20 cellular contexts compared by ENCODE assay signal in the genomic region with DNA sequence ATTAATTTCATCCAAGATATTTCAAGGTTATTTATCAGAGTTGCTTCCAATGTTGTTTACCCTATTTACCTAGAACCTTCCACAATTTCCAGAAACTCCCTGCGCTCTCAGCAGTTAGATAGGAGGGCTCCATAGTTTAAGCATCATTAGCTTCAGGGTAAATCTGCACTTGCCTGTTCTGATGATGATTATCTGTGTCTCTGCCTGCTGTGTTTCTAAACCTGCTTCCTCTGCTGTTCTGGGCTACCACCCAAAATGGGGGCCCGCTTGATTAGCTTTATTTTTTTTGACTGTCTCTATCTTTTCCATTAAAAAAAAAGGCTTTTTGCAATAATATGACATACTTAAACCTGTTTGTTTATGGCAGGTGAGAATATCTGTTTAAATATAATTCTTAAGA.
"Had no signal": no experiment of that assay in that cellular context is flagged by ENCODE, and none has a peak within 500 bp of the region (broad histone marks: within the 10 kb centered on the region; RNA-seq: fewer than 3 reads in every experiment).

No MANE protein-coding gene starts in this region.

- H3K4me1 ChIP-seq: esophagus muscularis mucosa, gastrocnemius medialis, heart right ventricle, left lung, lower lobe of right lung had no signal

- H3K4me3 ChIP-seq: coronary artery, dorsolateral prefrontal cortex, esophagus muscularis mucosa, gastrocnemius medialis, heart right ventricle, left lung, lower lobe of right lung, mucosa of descending colon had no signal

- H3K36me3 ChIP-seq: esophagus muscularis mucosa, gastrocnemius medialis, heart right ventricle, left lung, lower lobe of right lung had no signal

- H3K27me3 ChIP-seq: dorsolateral prefrontal cortex, esophagus muscularis mucosa, gastrocnemius medialis, heart right ventricle, left lung had no signal

- H3K9me3 ChIP-seq: esophagus muscularis mucosa, gastrocnemius medialis, heart right ventricle, left lung, lower lobe of right lung, mucosa of descending colon had no signal

- H3K27ac ChIP-seq: coronary artery, esophagus muscularis mucosa, gastrocnemius medialis, heart right ventricle, left lung, lower lobe of right lung had no signal

- DNase-seq: dermis blood vessel endothelial cell; effector CD4-positive, alpha-beta T cell; effector memory CD4-positive, alpha-beta T cell; foreskin fibroblast; foreskin melanocyte; gastrocnemius medialis; glutamatergic neuron; head of caudate nucleus; heart right ventricle; hippocampal formation; left cardiac atrium; left lung; left ventricle myocardium superior; lower lobe of right lung; mesenchymal stem cell; mucosa of descending colon; naive B cell had no signal
